ENCODE assay signal across 19 cellular contexts in the genomic region with DNA sequence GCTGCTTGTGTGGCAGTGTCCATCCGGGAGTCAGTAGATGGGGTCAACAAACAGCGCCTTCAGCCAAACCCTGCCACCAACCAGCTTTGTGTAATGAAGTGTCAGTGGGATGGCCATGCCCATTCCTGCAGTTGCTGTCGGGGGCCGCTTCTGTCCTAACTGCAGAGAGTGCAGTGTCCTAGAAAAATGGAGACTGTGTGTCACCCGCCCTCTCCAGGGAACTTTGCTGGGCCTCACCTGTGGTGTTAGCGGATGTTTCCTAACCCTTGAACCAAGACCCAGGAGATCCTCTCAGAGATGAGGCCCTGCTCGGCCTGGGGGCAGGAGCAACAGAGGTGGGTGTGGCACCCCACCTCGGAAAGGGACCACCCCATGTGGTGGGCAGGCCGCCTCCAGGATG. TPM values are rescaled to one million over a fixed set of nuclear protein-coding genes. Genes with fewer than 3 reads are reported as not detected.
DNase-seq lines count a peak whose midpoint lies in the region; ATAC-seq and TF ChIP-seq lines count a peak whose summit lies in the region.
"Had no signal": no experiment of that assay in that cellular context is flagged by ENCODE, and none has a peak within 500 bp of the region (broad histone marks: within the 10 kb centered on the region; RNA-seq: fewer than 3 reads in every experiment).

No MANE protein-coding gene starts in this region.

- no peak for ATAC-seq in left cardiac atrium
- no peak for ATAC-seq in heart right ventricle
- ATAC-seq in left lobe of liver = no peak
- ATAC-seq in sciatic nerve = no peak
- ATAC-seq in HG02610 (IDR thresholded peaks at IDR 0.05; ENCODE audit: unreplicated experiment) = no peak
- ATAC-seq in left lung = no peak
- ATAC-seq: GM12878 had no signal

- no peaks in the 10 kb centered on the region for H3K36me3 ChIP-seq in heart right ventricle
- no peaks in the 10 kb centered on the region for H3K36me3 ChIP-seq in left lung

- no peak overlapping the region for H3K4me3 ChIP-seq in heart right ventricle
- H3K4me3 ChIP-seq in left lung = no peak overlapping the region
- H3K4me3 ChIP-seq: GM12878, GM23248 had no signal

- intact Hi-C loops in left cardiac atrium (cut with DNase I) = no loop called here
- intact Hi-C loops in heart right ventricle (cut with DNase I) = no loop called here
- intact Hi-C loops in sciatic nerve (cut with DNase I) = no loop called here
- intact Hi-C loops in left lung (cut with DNase I) = no loop called here

- H3K9me3 ChIP-seq in heart right ventricle (peaks cover 0 to 9% (median 0%) of the 10 kb centered on the region in 11 donors), left lung (no peaks in the 10 kb centered on the region)

- H3K27me3 ChIP-seq in heart right ventricle (no peaks in the 10 kb centered on the region), left lung (no peaks in the 10 kb centered on the region)

- DNase-seq in left cardiac atrium = peak; percentile 7
- DNase-seq in heart right ventricle = no peak
- peak; percentile 36 for DNase-seq in left lobe of liver (ENCODE audit: low spot score)
- DNase-seq in sciatic nerve (ENCODE audit: low spot score) = peak; percentile 39
- no peak for DNase-seq in left lung
- DNase-seq in germinal center (ENCODE audit: low spot score) = no peak
- DNase-seq: CD8-positive, alpha-beta memory T cell; DMS53; EL; GM23248; KBM-7; NCI-H1105; NCI-H1694; NCI-H2107; NCI-H510A; NCI-H748 treated with DMSO at 0.1 percent for 48 hours had no signal

- no peak overlapping the region for H3K27ac ChIP-seq in heart right ventricle
- no peak overlapping the region for H3K27ac ChIP-seq in left lung
- H3K27ac ChIP-seq: GM23248 had no signal

- WGBS in heart right ventricle, 2 donors = 96 to 97% methylated on average over 9 of the region's 9 CpGs

- TF ChIP-seq CTCF in heart right ventricle (IDR thresholded peaks at IDR 0.05) = no peak
- no peak for TF ChIP-seq CTCF in left lung (IDR thresholded peaks at IDR 0.05)

- H3K4me1 ChIP-seq in heart right ventricle (peaks cover 0 to 17% (median 7%) of the 10 kb centered on the region in 9 donors), left lung (no peaks in the 10 kb centered on the region)

RNA-seq across cellular contexts. Expression of a gene that starts 35.3 kb away (rescaled TPM):
- total RNA-seq in left cardiac atrium (under 1 TPM; 0.34 to 0.38 TPM), heart right ventricle (under 1 TPM in 6 of 10 donors, not detected in 4; 0.15 to 0.59 (median 0.36) TPM), left lobe of liver (177 TPM), sciatic nerve (not detected), left lung (under 1 TPM in 1 of 2 donors, not detected in 1; 0.32 TPM)
- 1 to 10 TPM; 1.0 to 1.1 TPM for polyA plus RNA-seq in heart right ventricle
- total RNA-seq: CD8-positive, alpha-beta memory T cell; GM23248; OCI-LY7 had no signal
- polyA plus RNA-seq: CD8-positive, alpha-beta memory T cell; GM12878; GM23248 had no signal

RNA-seq across cellular contexts. Expression of a gene that starts 56.7 kb away (rescaled TPM):
- 10 to 100 TPM; 21.5 to 38.2 TPM for total RNA-seq in left cardiac atrium
- total RNA-seq in heart right ventricle = 10 to 100 TPM; 30.3 to 60.0 (median 37.2) TPM
- 10 to 100 TPM; 61.5 to 89.7 TPM for polyA plus RNA-seq in heart right ventricle
- 0.83 TPM for total RNA-seq in left lobe of liver
- total RNA-seq in sciatic nerve = not detected
- 1 to 10 TPM; 1.6 to 6.3 TPM for total RNA-seq in left lung
- total RNA-seq: CD8-positive, alpha-beta memory T cell; GM23248 had no signal
- polyA plus RNA-seq: CD8-positive, alpha-beta memory T cell; GM23248 had no signal

Comparison
In these comparisons a context has a peak if more than half of its experiments do, and no peak if none do; other contexts are left out.
1. DNase-seq: peak in left cardiac atrium (single experiment), left lobe of liver (single experiment) and sciatic nerve (single experiment); none in heart right ventricle (0 of 2), left lung (0 of 2) and germinal center (single experiment).
2. RNA of a gene that starts 35.3 kb away (total RNA-seq): 177 TPM in left lobe of liver (single experiment); 0.34 to 0.38 TPM in left cardiac atrium, 0.15 to 0.59 TPM in heart right ventricle, 0.32 TPM in left lung and not detected in sciatic nerve (single experiment); every median in the first group is over 100 times any median in the second.